Comparison of ENCODE assay signal across 10 cellular contexts in the genomic region with DNA sequence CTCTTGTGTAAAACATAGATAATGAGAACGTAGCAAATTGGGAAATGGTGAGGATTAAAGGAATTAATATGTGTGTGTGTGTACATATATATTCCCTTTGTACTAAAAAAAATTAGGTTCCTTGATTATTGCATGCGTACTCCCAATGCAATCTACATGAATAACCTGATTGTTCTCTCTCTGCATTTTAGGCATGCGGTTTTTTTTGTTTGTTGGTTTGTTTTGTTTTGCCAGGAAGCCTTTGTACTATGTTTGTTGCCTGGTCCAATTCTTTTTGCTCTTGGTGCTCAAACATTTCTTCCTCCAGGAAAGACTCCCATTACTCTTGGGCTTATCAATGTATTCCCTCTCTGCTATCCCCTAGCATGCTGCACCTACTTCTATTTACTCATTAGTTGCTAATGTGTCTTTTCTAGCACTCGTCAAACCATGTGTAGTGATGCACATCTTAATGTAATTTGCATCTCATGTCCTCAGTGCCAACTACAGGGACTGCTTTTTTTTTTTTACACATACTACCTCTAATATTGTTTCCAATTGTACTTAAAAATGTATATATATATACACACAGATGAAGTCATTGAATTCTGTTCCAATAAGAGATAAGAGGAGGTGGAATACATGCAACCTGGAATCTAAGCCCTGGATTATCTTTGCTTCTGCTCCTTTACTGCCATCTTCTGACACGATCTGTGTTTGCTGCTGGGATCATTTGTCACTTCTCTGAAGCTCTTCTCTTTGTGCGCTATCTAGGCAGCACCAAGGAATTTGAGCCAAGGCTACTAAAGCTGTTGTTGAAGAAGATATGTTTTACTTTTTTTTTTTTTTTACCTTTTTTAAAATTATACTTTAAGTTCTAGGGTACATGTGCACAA.
DNase-seq lines count a peak whose midpoint lies in the region; ATAC-seq, FAIRE-seq and TF ChIP-seq lines count a peak whose summit lies in the region.
"Had no signal": no experiment of that assay in that cellular context is flagged by ENCODE, and none has a peak within 500 bp of the region (broad histone marks: within the 10 kb centered on the region; RNA-seq: fewer than 3 reads in every experiment).

No MANE protein-coding gene starts in this region.

- intact Hi-C loops in adrenal gland (cut with DNase I) (loop anchor here in 1 of 2 donors (10.0 kb wide), 1 partner anchor 150 kb away; no protein-coding TSS in a partner anchor), posterior vena cava (cut with DNase I) (no loop called here)

- WGBS in neuronal stem cell (ENCODE audit: extremely low coverage in 2 of 2, insufficient read length in 2 of 2, insufficient replicate concordance in 1 of 2), 2 donors = no CpG with 5 or more reads among the region's 6 CpGs
- WGBS in adrenal gland, 4 donors = 53 to 65% (median 54%) methylated on average over 6 of the region's 6 CpGs

- peaks cover 0 to 2% of the 10 kb centered on the region in 2 donors for H3K4me1 ChIP-seq in neuronal stem cell (ENCODE audit: control insufficient read depth in 2 of 2, insufficient read depth in 1 of 2, low read depth in 1 of 2, low read length in 2 of 2)
- no peaks in the 10 kb centered on the region for H3K4me1 ChIP-seq in adrenal gland (replicated peaks in 1 of 2)
- H3K4me1 ChIP-seq: SJCRH30 had no signal

- no peak overlapping the region for H3K23ac ChIP-seq in neuronal stem cell (ENCODE audit: low read depth, low read length, poor library complexity)

- no peak overlapping the region for H2AFZ ChIP-seq in neuronal stem cell (ENCODE audit: low read length)

- H3K9me3 ChIP-seq in neuronal stem cell (replicated peaks in 1 of 2; ENCODE audit: control insufficient read depth in 2 of 2, insufficient read depth in 1 of 2, low read depth in 1 of 2, low read length in 2 of 2) = no peaks in the 10 kb centered on the region
- H3K9me3 ChIP-seq in adrenal gland (replicated peaks in 1 of 3) = no peaks in the 10 kb centered on the region
- H3K9me3 ChIP-seq: SJCRH30 had no signal

- no peak for TF ChIP-seq POLR2A in GM12892 (IDR thresholded peaks at IDR 0.05; ENCODE audit: low read depth, low read length)
- no peak for TF ChIP-seq POLR2A in adrenal gland (IDR thresholded peaks at IDR 0.05)

- no peak overlapping the region for H2AK5ac ChIP-seq in neuronal stem cell (ENCODE audit: low read depth, low read length)

- H3K27me3 ChIP-seq in brain microvascular endothelial cell (replicated peaks) (no peaks in the 10 kb centered on the region), neuronal stem cell (ENCODE audit: control insufficient read depth in 3 of 3, insufficient read depth in 3 of 3, low read depth in 1 of 3, low read length in 3 of 3) (no peaks in the 10 kb centered on the region), adrenal gland (no peaks in the 10 kb centered on the region)
- H3K27me3 ChIP-seq: SJCRH30 had no signal

- H3K18ac ChIP-seq in neuronal stem cell (ENCODE audit: low read length) = no peak overlapping the region

- H3K14ac ChIP-seq in neuronal stem cell (ENCODE audit: low read length) = no peak overlapping the region

- H3K9ac ChIP-seq in neuronal stem cell (ENCODE audit: low read depth, low read length, poor library complexity) = no peak overlapping the region

- H4K91ac ChIP-seq in neuronal stem cell (ENCODE audit: low read depth, low read length, poor library complexity) = no peak overlapping the region

- H3K4ac ChIP-seq in neuronal stem cell (ENCODE audit: low read length) = no peak overlapping the region

- no peak overlapping the region for H2BK5ac ChIP-seq in neuronal stem cell (ENCODE audit: low read length)

- in situ Hi-C loops in brain microvascular endothelial cell (cut with HindIII; ENCODE audit: low pct_ligation_motif_present, low sequenced_read_pairs) = no loop called here

- no peak overlapping the region for H2BK120ac ChIP-seq in neuronal stem cell (ENCODE audit: low read depth, low read length)

- H3K27ac ChIP-seq in brain microvascular endothelial cell = no peak overlapping the region
- H3K27ac ChIP-seq in neuronal stem cell (replicated peaks; ENCODE audit: low read length) = no peak overlapping the region
- H3K27ac ChIP-seq in adrenal gland = no peak overlapping the region
- H3K27ac ChIP-seq: SJCRH30 had no signal

- peak; percentile 61 for TF ChIP-seq CTCF in brain microvascular endothelial cell (IDR thresholded peaks at IDR 0.05; ENCODE audit: low read depth, low read length, missing control alignments)
- peak in 2 of 6 experiments; percentile 17 to 29 for TF ChIP-seq CTCF in adrenal gland (IDR thresholded peaks at IDR 0.05)

- no peak overlapping the region for H2BK15ac ChIP-seq in neuronal stem cell (ENCODE audit: low read length)

- no peak overlapping the region for H2BK12ac ChIP-seq in neuronal stem cell (ENCODE audit: low read length)

- H3K4me3 ChIP-seq in brain microvascular endothelial cell (ENCODE audit: low read depth, low read length) (no peak overlapping the region), neuronal stem cell (ENCODE audit: low read length in 2 of 2) (no peak overlapping the region), adrenal gland (no peak overlapping the region)
- H3K4me3 ChIP-seq: lung, SJCRH30 had no signal

- DNase-seq in GM12892 (ENCODE audit: insufficient read length) (no peak), brain microvascular endothelial cell (peak; percentile 31), neuronal stem cell (ENCODE audit: low spot score) (peak; percentile 40), adrenal gland (no peak), amniotic stem cell (lab: John Stamatoyannopoulos, UW) (no peak), posterior vena cava (ENCODE audit: low spot score) (no peak)
- no peak for DNase-seq in stimulated activated CD4-positive, alpha-beta T cell treated with anti-CD3 and anti-CD28 coated beads, Interleukin-2, amount 100 ng/mL, for 48 hours

- no peaks in the 10 kb centered on the region for H3K36me3 ChIP-seq in brain microvascular endothelial cell (replicated peaks)
- H3K36me3 ChIP-seq in neuronal stem cell (replicated peaks in 1 of 2; ENCODE audit: control insufficient read depth in 2 of 2, insufficient read depth in 2 of 2, low read length in 2 of 2) = no peaks in the 10 kb centered on the region
- no peaks in the 10 kb centered on the region for H3K36me3 ChIP-seq in adrenal gland (replicated peaks in 1 of 2)
- H3K36me3 ChIP-seq: SJCRH30 had no signal

- H4K8ac ChIP-seq in neuronal stem cell (ENCODE audit: low read depth, low read length) = no peak overlapping the region

- peak; percentile 40 for FAIRE-seq in GM12892 (lab: Jason Lieb, UNC)

- H3K79me1 ChIP-seq in neuronal stem cell (ENCODE audit: low read depth, low read length) = no peaks in the 10 kb centered on the region

- H3K4me2 ChIP-seq in neuronal stem cell (ENCODE audit: insufficient read depth, low read length, poor library complexity, severe bottlenecking) = no peak overlapping the region

- ATAC-seq in HG02981 (IDR thresholded peaks at IDR 0.05; ENCODE audit: unreplicated experiment) = peak; percentile 70

Comparison
In these comparisons a context has a peak if more than half of its experiments do, and no peak if none do; other contexts are left out.
1. DNase-seq: peak in brain microvascular endothelial cell (single experiment) and neuronal stem cell (single experiment); none in GM12892 (single experiment), adrenal gland (0 of 7), amniotic stem cell (single experiment), stimulated activated CD4-positive, alpha-beta T cell treated with anti-CD3 and anti-CD28 coated beads, Interleukin-2, amount 100 ng/mL, for 48 hours (0 of 2) and posterior vena cava (single experiment).